23 cellular contexts compared by ENCODE assay signal in the genomic region with DNA sequence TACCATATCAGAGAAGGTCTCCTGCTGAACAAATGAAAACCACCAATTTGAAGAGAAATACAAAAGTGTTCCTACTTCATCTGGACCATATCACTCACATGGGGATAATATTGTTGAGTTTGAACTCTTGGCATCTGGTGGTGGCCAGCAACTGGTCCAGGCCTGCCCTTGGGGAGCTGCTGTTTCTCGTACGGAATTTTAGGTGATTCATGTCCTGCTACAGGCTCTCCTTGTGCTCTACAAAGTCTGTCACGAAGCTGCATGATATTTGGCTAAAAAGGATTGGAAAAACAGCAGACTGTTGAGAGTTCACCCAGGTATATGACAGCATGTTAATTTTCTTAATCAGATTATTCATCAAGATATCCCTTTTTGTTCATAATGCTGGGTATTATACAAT.
"Had no signal": no experiment of that assay in that cellular context is flagged by ENCODE, and none has a peak within 500 bp of the region (broad histone marks: within the 10 kb centered on the region; RNA-seq: fewer than 3 reads in every experiment).

No MANE protein-coding gene starts in this region.

- H3K27me3 ChIP-seq: dorsolateral prefrontal cortex, gastrocnemius medialis, heart left ventricle, hepatocyte, left lung, tibial nerve, upper lobe of left lung had no signal

- H3K9me3 Mint-ChIP-seq: naive thymus-derived CD8-positive, alpha-beta T cell; nephron progenitor cell; stimulated activated naive B cell treated with anti-CD40 and anti-IgM and Interleukin-4, amounts not matched to agents 10 μg/mL and 1 μg/mL and 100 μg/mL, for 72 hours; stimulated activated naive CD8-positive, alpha-beta T cell treated with anti-CD3 and anti-CD28 coated beads, Interleukin-15, Interleukin-2, amounts not matched to agents 100 ng/mL and 50 ng/mL, for 24 hours had no signal

- H3K4me3 Mint-ChIP-seq: naive thymus-derived CD8-positive, alpha-beta T cell; nephron progenitor cell; stimulated activated naive B cell treated with anti-CD40 and anti-IgM and Interleukin-4, amounts not matched to agents 10 μg/mL and 1 μg/mL and 100 μg/mL, for 72 hours; stimulated activated naive CD8-positive, alpha-beta T cell treated with anti-CD3 and anti-CD28 coated beads, Interleukin-15, Interleukin-2, amounts not matched to agents 100 ng/mL and 50 ng/mL, for 24 hours had no signal

- H3K27ac ChIP-seq: dorsolateral prefrontal cortex, gastrocnemius medialis, heart left ventricle, hepatocyte, left lung, prostate gland, skin epidermis, thoracic aorta, tibial nerve, upper lobe of left lung had no signal

- H3K4me1 ChIP-seq: gastrocnemius medialis, left lung, prostate gland, tibial nerve, upper lobe of left lung had no signal

- H3K27me3 Mint-ChIP-seq: naive thymus-derived CD8-positive, alpha-beta T cell; stimulated activated naive B cell treated with anti-CD40 and anti-IgM and Interleukin-4, amounts not matched to agents 10 μg/mL and 1 μg/mL and 100 μg/mL, for 72 hours; stimulated activated naive CD8-positive, alpha-beta T cell treated with anti-CD3 and anti-CD28 coated beads, Interleukin-15, Interleukin-2, amounts not matched to agents 100 ng/mL and 50 ng/mL, for 24 hours had no signal

- ATAC-seq: gastrocnemius medialis; heart left ventricle; left cardiac atrium; left lung; naive thymus-derived CD8-positive, alpha-beta T cell; right cardiac atrium; stimulated activated naive B cell treated with anti-CD40 and anti-IgM and Interleukin-4, amounts not matched to agents 10 μg/mL and 1 μg/mL and 100 μg/mL, for 72 hours had no signal

- H3K27ac Mint-ChIP-seq: naive thymus-derived CD8-positive, alpha-beta T cell; nephron progenitor cell; stimulated activated naive B cell treated with anti-CD40 and anti-IgM and Interleukin-4, amounts not matched to agents 10 μg/mL and 1 μg/mL and 100 μg/mL, for 72 hours; stimulated activated naive CD8-positive, alpha-beta T cell treated with anti-CD3 and anti-CD28 coated beads, Interleukin-15, Interleukin-2, amounts not matched to agents 100 ng/mL and 50 ng/mL, for 24 hours had no signal

- DNase-seq: dorsolateral prefrontal cortex; effector CD4-positive, alpha-beta T cell; erythroblast; gastrocnemius medialis; heart left ventricle; left cardiac atrium; left lung; mesendoderm; midbrain; naive thymus-derived CD8-positive, alpha-beta T cell; nephron progenitor cell; nucleus accumbens; right cardiac atrium; stimulated activated CD4-positive, alpha-beta T cell treated with anti-CD3 and anti-CD28 coated beads, Interleukin-15, amount 100 ng/mL, for 24 hours; stimulated activated CD4-positive, alpha-beta T cell treated with anti-CD3 and anti-CD28 coated beads, Interleukin-2, amount 100 ng/mL, for 48 hours; stimulated activated naive B cell treated with anti-CD40 and anti-IgM and Interleukin-4, amounts not matched to agents 10 μg/mL and 1 μg/mL and 100 μg/mL, for 72 hours; upper lobe of left lung had no signal
